In genomic region chr6:2877057-2877882, GRCh38 we compare ENCODE assay signal across 9 cellular contexts. TPM values are rescaled to one million over a fixed set of nuclear protein-coding genes. Genes with fewer than 3 reads are reported as not detected.
A peak's percentile ranks its signal among the peaks of the same experiment; 100 is the strongest.
DNase-seq lines count a peak whose midpoint lies in the region; ATAC-seq, FAIRE-seq and TF ChIP-seq lines count a peak whose summit lies in the region.
"Had no signal": no experiment of that assay in that cellular context is flagged by ENCODE, and none has a peak within 500 bp of the region (broad histone marks: within the 10 kb centered on the region; RNA-seq: fewer than 3 reads in every experiment).

No MANE protein-coding gene starts in this region.

- no peaks in the 10 kb centered on the region for H3F3A ChIP-seq in OCI-LY1 (ENCODE audit: insufficient read depth, low read length)

- peak overlapping the region; percentile 80 for H3K27ac ChIP-seq in CD4-positive, CD25-positive, alpha-beta regulatory T cell (ENCODE audit: insufficient read depth, low read length, poor library complexity, severe bottlenecking)
- peak overlapping the region; percentile 64 for H3K27ac ChIP-seq in OCI-LY1 (ENCODE audit: low read depth, low read length, poor library complexity, severe bottlenecking)
- no peak overlapping the region; the same call in 1 of the 2 replicates for H3K27ac ChIP-seq in H1 (ENCODE audit: low read depth, low read length)

- peak overlapping the region; percentile 32; the same call in 1 of the 2 replicates for H4K8ac ChIP-seq in H1 (ENCODE audit: extremely low read depth, insufficient read depth, low read length)

- H2AK5ac ChIP-seq in H1 (ENCODE audit: low read depth, low read length) = peak overlapping the region; percentile 82

- no peaks in the 10 kb centered on the region for H3K9me3 ChIP-seq in CD4-positive, CD25-positive, alpha-beta regulatory T cell (ENCODE audit: control insufficient read depth in 2 of 2, low read length in 2 of 2)
- no peaks in the 10 kb centered on the region for H3K9me3 ChIP-seq in OCI-LY1 (ENCODE audit: low read length)
- H3K9me3 ChIP-seq in H1 (ENCODE audit: insufficient read depth in 2 of 2, low read depth in 1 of 2, low read length in 1 of 2) = no peaks in the 10 kb centered on the region

- H4K5ac ChIP-seq in H1 (ENCODE audit: insufficient read length, low read depth, low read length) = no peak overlapping the region

- peak overlapping the region; percentile 55; the same call in 1 of the 2 replicates for H2BK5ac ChIP-seq in H1 (ENCODE audit: low read depth, low read length)

- no peak for FAIRE-seq in H1 (lab: Jason Lieb, UNC)

- no peak overlapping the region for H3K14ac ChIP-seq in H1 (ENCODE audit: insufficient read length)

- no peaks in the 10 kb centered on the region; the same call in 1 of the 2 replicates for H3K79me1 ChIP-seq in H1 (ENCODE audit: low read depth, low read length)

- H3K27ac Mint-ChIP-seq in CD4-positive, CD25-positive, alpha-beta regulatory T cell = peak overlapping the region; percentile 91 to 97 (median 94)
- H3K27ac Mint-ChIP-seq in natural killer cell treated with Interleukin-12 subunit alpha and Interleukin-12 subunit beta and Interleukin-15 and Interleukin-18, amount 100 ng/mL, for 72 hours = peak overlapping the region; percentile 85 to 97

- H2BK120ac ChIP-seq in H1 (replicated peaks; ENCODE audit: low read depth, low read length) = no peak overlapping the region

- no peak for TF ChIP-seq EP300 in H1 (IDR thresholded peaks at IDR 0.05; ENCODE audit: borderline replicate concordance in 1 of 2, low read depth in 2 of 2, low read length in 2 of 2)

- CTCF ChIA-PET in H1 (lab: Charles Lee; ENCODE audit: partially characterized antibody) = interaction anchor here (0.8 to 3.0 kb wide), 12 partner anchors 11 to 127 kb away, joined by 3 to 10 read pairs (median 4); no protein-coding TSS in a partner anchor

- no peak overlapping the region for H3K4ac ChIP-seq in H1 (replicated peaks; ENCODE audit: insufficient read length, low read depth, low read length)

- H3K79me2 ChIP-seq in OCI-LY1 (ENCODE audit: insufficient read depth, low read length) = no peaks in the 10 kb centered on the region
- H3K79me2 ChIP-seq in H1 (ENCODE audit: control insufficient read depth in 1 of 2, insufficient read depth in 2 of 2, low read length in 2 of 2) = no peaks in the 10 kb centered on the region

- peak overlapping the region; percentile 91 for H2BK12ac ChIP-seq in H1 (ENCODE audit: low read depth, low read length)

- H3K18ac ChIP-seq in H1 (ENCODE audit: extremely low read depth, low read length) = peak overlapping the region; percentile 85

- H3K4me3 Mint-ChIP-seq in CD4-positive, CD25-positive, alpha-beta regulatory T cell = peak overlapping the region; percentile 78 to 96 (median 86)
- peak overlapping the region; percentile 83 for H3K4me3 Mint-ChIP-seq in natural killer cell treated with Interleukin-12 subunit alpha and Interleukin-12 subunit beta and Interleukin-15 and Interleukin-18, amount 100 ng/mL, for 72 hours

- no peak for TF ChIP-seq RAD21 in H1 (IDR thresholded peaks at IDR 0.05 in 1 of 2, conservative IDR thresholded peaks at IDR 0.05 in 1 of 2; ENCODE audit: low read depth in 2 of 2, low read length in 2 of 2)

- H2BK15ac ChIP-seq in H1 (ENCODE audit: low read length) = peak overlapping the region; percentile 96; the same call in 1 of the 2 replicates

- peaks cover 8% of the 10 kb centered on the region for H3K23me2 ChIP-seq in H1 (ENCODE audit: low read depth, low read length)

- H2AFZ ChIP-seq in OCI-LY1 (ENCODE audit: low read length) = no peak overlapping the region
- no peak overlapping the region for H2AFZ ChIP-seq in H1 (ENCODE audit: low read length)

- H3K4me3 ChIP-seq in CD4-positive, CD25-positive, alpha-beta regulatory T cell (ENCODE audit: low read depth, low read length) = peak overlapping the region; percentile 58
- H3K4me3 ChIP-seq in OCI-LY1 (ENCODE audit: low read depth, low read length, poor library complexity, severe bottlenecking) (no peak overlapping the region), H1 (ENCODE audit: extremely low read depth in 1 of 4, insufficient read depth in 2 of 4, low read depth in 3 of 4, low read length in 4 of 4) (peak overlapping the region in 2 of 4 experiments; percentile 1 to 83; a peak in 1 of 8 replicates)

- H3K36me3 ChIP-seq in CD4-positive, CD25-positive, alpha-beta regulatory T cell (ENCODE audit: control insufficient read depth, insufficient read depth, low read length) = no peaks in the 10 kb centered on the region
- H3K36me3 ChIP-seq in OCI-LY1 (ENCODE audit: insufficient read depth, low read length) (no peaks in the 10 kb centered on the region), H1 (ENCODE audit: control insufficient read depth in 2 of 4, insufficient read depth in 4 of 4, low read length in 3 of 4) (no peaks in the 10 kb centered on the region)

- no peaks in the 10 kb centered on the region for H3K27me3 ChIP-seq in CD4-positive, CD25-positive, alpha-beta regulatory T cell (ENCODE audit: control insufficient read depth, insufficient read depth, low read length)
- no peaks in the 10 kb centered on the region for H3K27me3 ChIP-seq in OCI-LY1 (ENCODE audit: insufficient read depth, low read length)
- peaks cover 0 to 7% (median 6%) of the 10 kb centered on the region in 4 experiments; a peak in 3 of 7 replicates for H3K27me3 ChIP-seq in H1 (replicated peaks in 1 of 4; ENCODE audit: control insufficient read depth in 3 of 4, extremely low read depth in 1 of 4, insufficient read depth in 3 of 4, low read length in 3 of 4)

- 40% methylated on average over 13 of the region's 13 CpGs; no CpG with 5 or more reads in 1 of the 2 experiments for WGBS in H1 (ENCODE audit: extremely low coverage in 1 of 2, insufficient coverage in 1 of 2, insufficient read length in 1 of 2, insufficient replicate concordance in 2 of 2, low coverage in 1 of 2, low lambda C conversion rate in 2 of 2, missing lambda C conversion rate in 1 of 2), 2 experiments

- H3K9me2 ChIP-seq in OCI-LY1 (ENCODE audit: low read depth, low read length) = no peaks in the 10 kb centered on the region

- no peak for DNase-seq in CD4-positive, CD25-positive, alpha-beta regulatory T cell
- no peak for DNase-seq in H1 (ENCODE audit: low read depth in 1 of 2, low spot score in 2 of 2)
- no peak for DNase-seq in natural killer cell treated with Interleukin-12 subunit alpha and Interleukin-12 subunit beta and Interleukin-15 and Interleukin-18, amount 100 ng/mL, for 72 hours (ENCODE audit: low spot score)
- no peak for DNase-seq in occipital lobe (lab: John Stamatoyannopoulos, UW)
- no peak for DNase-seq in NCI-H1417 (lab: John Stamatoyannopoulos, UW)
- no peak for DNase-seq in NCI-H146 (lab: John Stamatoyannopoulos, UW)
- DNase-seq: OCI-M1 had no signal

- TF ChIP-seq CTCF in OCI-LY1 (IDR thresholded peaks at IDR 0.05; ENCODE audit: low read length) (no peak), H1 (IDR thresholded peaks at IDR 0.05; ENCODE audit: control extremely low read depth in 1 of 3, insufficient read depth in 1 of 3, low read depth in 1 of 3, low read length in 3 of 3) (no peak)

- ATAC-seq in CD4-positive, CD25-positive, alpha-beta regulatory T cell (ENCODE audit: low read depth in 2 of 2) = no peak
- no peak for ATAC-seq in natural killer cell treated with Interleukin-12 subunit alpha and Interleukin-12 subunit beta and Interleukin-15 and Interleukin-18, amount 100 ng/mL, for 72 hours
- no peak for ATAC-seq in GM18498 (IDR thresholded peaks at IDR 0.05; ENCODE audit: unreplicated experiment)

- no peaks in the 10 kb centered on the region for H3K27me3 Mint-ChIP-seq in CD4-positive, CD25-positive, alpha-beta regulatory T cell
- no peaks in the 10 kb centered on the region for H3K27me3 Mint-ChIP-seq in natural killer cell treated with Interleukin-12 subunit alpha and Interleukin-12 subunit beta and Interleukin-15 and Interleukin-18, amount 100 ng/mL, for 72 hours

- H3K4me1 Mint-ChIP-seq in CD4-positive, CD25-positive, alpha-beta regulatory T cell = peaks cover 38 to 85% (median 56%) of the 10 kb centered on the region in 4 donors
- peaks cover 51 to 68% of the 10 kb centered on the region in 2 donors for H3K4me1 Mint-ChIP-seq in natural killer cell treated with Interleukin-12 subunit alpha and Interleukin-12 subunit beta and Interleukin-15 and Interleukin-18, amount 100 ng/mL, for 72 hours (ENCODE audit: low read depth in 2 of 2)

- H4K20me1 ChIP-seq in OCI-LY1 (ENCODE audit: insufficient read depth, low read length) = no peaks in the 10 kb centered on the region
- no peaks in the 10 kb centered on the region for H4K20me1 ChIP-seq in H1 (replicated peaks in 1 of 2; ENCODE audit: control insufficient read depth in 1 of 2, insufficient read depth in 2 of 2, low read length in 2 of 2)

- H4K91ac ChIP-seq in H1 (replicated peaks; ENCODE audit: insufficient read length, low read length) = peak overlapping the region; percentile 68

- no peak overlapping the region for H3K23ac ChIP-seq in H1 (ENCODE audit: insufficient read length)

- H3K4me1 ChIP-seq in CD4-positive, CD25-positive, alpha-beta regulatory T cell (ENCODE audit: control insufficient read depth, insufficient read depth, low read length, poor library complexity, severe bottlenecking) = peaks cover 75% of the 10 kb centered on the region
- H3K4me1 ChIP-seq in OCI-LY1 (ENCODE audit: insufficient read depth, low read length, severe bottlenecking) (peaks cover 60% of the 10 kb centered on the region), H1 (replicated peaks in 1 of 4; ENCODE audit: control insufficient read depth in 3 of 4, insufficient read depth in 4 of 4, low read length in 3 of 4) (peaks cover 15 to 25% (median 18%) of the 10 kb centered on the region in 4 experiments)

- no peak for TF ChIP-seq POLR2A in H1 (IDR thresholded peaks at IDR 0.05; ENCODE audit: control extremely low read depth in 1 of 2, low read depth in 2 of 2, low read length in 2 of 2)

- H3K56ac ChIP-seq in H1 (replicated peaks; ENCODE audit: insufficient read length, low read depth, low read length) = no peak overlapping the region

- no peak overlapping the region for H3K9ac ChIP-seq in OCI-LY1 (ENCODE audit: low read length)
- H3K9ac ChIP-seq in H1 (replicated peaks in 1 of 4; ENCODE audit: extremely low read depth in 1 of 4, low read depth in 3 of 4, low read length in 3 of 4) = no peak overlapping the region; a peak in 1 of 7 replicates

- peak overlapping the region; percentile 73; the same call in 1 of the 2 replicates for H2BK20ac ChIP-seq in H1 (ENCODE audit: low read length)

- H3K9me3 Mint-ChIP-seq in CD4-positive, CD25-positive, alpha-beta regulatory T cell = peaks cover 0 to 2% (median 0%) of the 10 kb centered on the region in 7 donors
- H3K9me3 Mint-ChIP-seq in natural killer cell treated with Interleukin-12 subunit alpha and Interleukin-12 subunit beta and Interleukin-15 and Interleukin-18, amount 100 ng/mL, for 72 hours = peaks cover 10% of the 10 kb centered on the region

- POLR2A ChIA-PET in H1 (lab: Charles Lee; ENCODE audit: partially characterized antibody) = interaction anchor here (1.0 to 2.6 kb wide), 7 partner anchors 15 to 59 kb away, joined by 3 to 10 read pairs (median 3); partner anchors contain the start of gene SERPINB9

- H3K4me2 ChIP-seq in OCI-LY1 (ENCODE audit: low read length) = 0 out of 2 replicates have a peak overlapping the region, but pooled peaks have one; percentile 78
- peak overlapping the region; percentile 63 to 85; a peak in 3 of 4 replicates for H3K4me2 ChIP-seq in H1 (ENCODE audit: insufficient read depth in 1 of 2, low read depth in 2 of 2, low read length in 2 of 2)

- H3K36me3 Mint-ChIP-seq in CD4-positive, CD25-positive, alpha-beta regulatory T cell = peaks cover 2% of the 10 kb centered on the region
- H3K36me3 Mint-ChIP-seq in natural killer cell treated with Interleukin-12 subunit alpha and Interleukin-12 subunit beta and Interleukin-15 and Interleukin-18, amount 100 ng/mL, for 72 hours = peaks cover 19% of the 10 kb centered on the region

RNA-seq across cellular contexts. Expression of gene SERPINB9, which starts 25.8 kb away (rescaled TPM):
- total RNA-seq in CD4-positive, CD25-positive, alpha-beta regulatory T cell = 48.1 TPM
- polyA plus RNA-seq in CD4-positive, CD25-positive, alpha-beta regulatory T cell = 10 to 100 TPM; 29.1 to 46.2 (median 37.1) TPM
- 63.5 and 66.8 TPM in 2 replicates for total RNA-seq in H1 (2021; fragmentation: NEBNext Ultra II Directional; extraction: Animal tissue kit (Norgen Biotek cat#: 25700))
- polyA plus RNA-seq in H1 (2011; rRNA removed) = 53.5 and 93.8 TPM in 2 replicates
- 58.9 TPM for polyA plus RNA-seq in H1 (2011; cell fraction: cytosol; rRNA removed)
- polyA plus RNA-seq in H1 (2011; cell fraction: nucleus; rRNA removed) = 23.5 TPM
- 56.9 to 68.1 TPM (median 58.4 TPM) in 4 replicates for polyA plus RNA-seq in H1 (2012, experiment 1 of 2)
- polyA plus RNA-seq in H1 (2012, experiment 2 of 2) = 26.8 TPM
- polyA plus RNA-seq in H1 (2013, experiment 1 of 2) = 31.2 TPM
- 29.8 TPM for polyA plus RNA-seq in H1 (2013, experiment 2 of 2)
- 100 and 149 TPM in 2 replicates for polyA minus RNA-seq in H1 (2011; rRNA and poly(A)+ RNA removed)
- polyA minus RNA-seq in H1 (2011; cell fraction: cytosol; rRNA and poly(A)+ RNA removed) = 53.1 TPM
- polyA minus RNA-seq in H1 (2011; cell fraction: nucleus; rRNA and poly(A)+ RNA removed) = 25.0 TPM
- total RNA-seq in natural killer cell treated with Interleukin-12 subunit alpha and Interleukin-12 subunit beta and Interleukin-15 and Interleukin-18, amount 100 ng/mL, for 72 hours = 100 to 1,000 TPM in 1 of 2 donors, 10 to 100 TPM in 1; 59.0 to 159 TPM
- 1.6 TPM for total RNA-seq in occipital lobe

RNA-seq across cellular contexts. Expression of gene SERPINB1, which starts 35.6 kb away (rescaled TPM):
- 38.1 TPM for total RNA-seq in CD4-positive, CD25-positive, alpha-beta regulatory T cell
- 100 to 1,000 TPM; 100 to 116 (median 109) TPM for polyA plus RNA-seq in CD4-positive, CD25-positive, alpha-beta regulatory T cell
- 17.3 and 20.0 TPM in 2 replicates for total RNA-seq in H1 (2021; fragmentation: NEBNext Ultra II Directional; extraction: Animal tissue kit (Norgen Biotek cat#: 25700))
- 6.1 and 8.1 TPM in 2 replicates for polyA plus RNA-seq in H1 (2011; rRNA removed)
- 10.5 TPM for polyA plus RNA-seq in H1 (2011; cell fraction: cytosol; rRNA removed)
- 6.2 TPM for polyA plus RNA-seq in H1 (2011; cell fraction: nucleus; rRNA removed)
- polyA plus RNA-seq in H1 (2012, experiment 1 of 2) = 10.7 to 16.0 TPM (median 12.9 TPM) in 4 replicates
- 4.4 TPM for polyA plus RNA-seq in H1 (2012, experiment 2 of 2)
- 11.4 TPM for polyA plus RNA-seq in H1 (2013, experiment 1 of 2)
- 11.6 TPM for polyA plus RNA-seq in H1 (2013, experiment 2 of 2)
- 6.2 and 8.8 TPM in 2 replicates for polyA minus RNA-seq in H1 (2011; rRNA and poly(A)+ RNA removed)
- polyA minus RNA-seq in H1 (2011; cell fraction: cytosol; rRNA and poly(A)+ RNA removed) = 8.2 TPM
- 8.8 TPM for polyA minus RNA-seq in H1 (2011; cell fraction: nucleus; rRNA and poly(A)+ RNA removed)
- total RNA-seq in natural killer cell treated with Interleukin-12 subunit alpha and Interleukin-12 subunit beta and Interleukin-15 and Interleukin-18, amount 100 ng/mL, for 72 hours = 100 to 1,000 TPM; 103 to 275 TPM
- 2.3 TPM for total RNA-seq in occipital lobe

Comparison
In these comparisons a context has a peak if more than half of its experiments do, and no peak if none do; other contexts are left out.
1. RNA of gene SERPINB9, which starts 25.8 kb away (total RNA-seq): 59.0 to 159 TPM in natural killer cell treated with Interleukin-12 subunit alpha and Interleukin-12 subunit beta and Interleukin-15 and Interleukin-18, amount 100 ng/mL, for 72 hours, 63.5 to 66.8 TPM in H1 and 48.1 TPM in CD4-positive, CD25-positive, alpha-beta regulatory T cell (single experiment); 1.6 TPM in occipital lobe (single experiment); every median in the first group is over 10 times any median in the second.